In the genomic region with DNA sequence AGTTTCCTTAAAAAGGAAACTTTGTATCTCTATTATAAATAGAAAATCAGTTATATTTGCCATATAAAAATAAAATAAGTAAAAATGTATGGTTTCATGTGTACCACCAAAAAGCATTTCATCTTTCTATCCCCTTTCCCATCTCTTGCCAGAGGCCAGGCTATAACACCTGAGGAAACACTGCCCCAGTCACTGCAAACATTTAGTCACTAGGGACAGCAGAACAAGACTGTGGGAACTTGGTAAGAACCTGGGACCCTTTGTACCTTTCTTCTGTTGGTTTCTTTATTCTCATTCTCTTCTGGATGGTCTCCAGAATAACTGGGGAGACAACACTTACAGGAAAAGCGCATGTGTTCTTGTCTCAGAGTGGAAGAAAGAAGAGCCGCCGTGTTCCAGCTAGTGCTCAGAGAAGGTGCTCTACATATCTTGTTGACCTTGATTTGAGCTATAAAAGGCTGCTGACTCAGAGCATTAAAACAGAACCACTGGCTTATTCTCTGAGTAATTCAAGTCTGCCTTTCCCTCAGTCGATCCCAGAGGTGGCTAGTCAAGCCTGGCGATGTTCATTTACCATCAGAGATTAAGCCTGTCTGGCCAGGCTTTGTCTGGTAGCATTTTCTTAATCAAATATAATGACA, we compare ENCODE assay signal across 10 cellular contexts.
DNase-seq lines count a peak whose midpoint lies in the region; ATAC-seq and TF ChIP-seq lines count a peak whose summit lies in the region.
"Had no signal": no experiment of that assay in that cellular context is flagged by ENCODE, and none has a peak within 500 bp of the region (broad histone marks: within the 10 kb centered on the region; RNA-seq: fewer than 3 reads in every experiment).

No MANE protein-coding gene starts in this region.

- ATAC-seq in GM21360 (IDR thresholded peaks at IDR 0.05; ENCODE audit: unreplicated experiment) (no peak), HG02763 (IDR thresholded peaks at IDR 0.05; ENCODE audit: unreplicated experiment) (no peak)

- no peaks in the 10 kb centered on the region for H3K27me3 ChIP-seq in stomach
- H3K27me3 ChIP-seq: neural progenitor cell had no signal

- intact Hi-C loops in stomach (cut with DNase I; ENCODE audit: low total_unique reads), result no loop called here

- H3K4me3 ChIP-seq in HEK293 (ENCODE audit: low read depth, low read length) (no peak overlapping the region), astrocyte of the spinal cord (ENCODE audit: low read depth, low read length) (no peak overlapping the region), stomach (no peak overlapping the region)
- H3K4me3 ChIP-seq: neural progenitor cell had no signal

- H3K9me3 ChIP-seq in HEK293 (ENCODE audit: control insufficient read depth, insufficient read depth, low read depth, low read length), result no peaks in the 10 kb centered on the region
- H3K9me3 ChIP-seq in stomach, result no peaks in the 10 kb centered on the region

- H3K27ac ChIP-seq in HEK293 (ENCODE audit: extremely low read depth, low read depth, low read length) (no peak overlapping the region), stomach (peak overlapping the region in 3 of 5 donors; percentile 8 to 58 (median 30))
- H3K27ac ChIP-seq: neural progenitor cell had no signal

- TF ChIP-seq POLR2A in stomach (IDR thresholded peaks at IDR 0.05), result no peak

- TF ChIP-seq EP300 in stomach (IDR thresholded peaks at IDR 0.05), result no peak

- H3K36me3 ChIP-seq in HEK293 (ENCODE audit: control insufficient read depth in 2 of 2, insufficient read depth in 1 of 2, low read length in 2 of 2), result no peaks in the 10 kb centered on the region
- no peaks in the 10 kb centered on the region for H3K36me3 ChIP-seq in stomach
- H3K36me3 ChIP-seq: neural progenitor cell had no signal

- POLR2A ChIA-PET in HEK293 (lab: Yijun Ruan, JAX), result no interaction called here

- in situ Hi-C loops in astrocyte of the spinal cord (cut with HindIII; ENCODE audit: low sequenced_read_pairs), result no loop called here

- DNase-seq in astrocyte of the spinal cord (ENCODE audit: low read depth, low spot score) (peak; percentile 84), iris pigment epithelial cell (ENCODE audit: low read depth) (peak; percentile 96), stomach (no peak), NCI-H1694 (lab: John Stamatoyannopoulos, UW) (no peak), NCI-H510A treated with DMSO at 0.1 percent for 48 hours (lab: John Stamatoyannopoulos, UW) (no peak)
- DNase-seq: NCI-H187 had no signal

- WGBS in stomach, 5 donors, result 32 to 51% (median 44%) methylated on average over 5 of the region's 5 CpGs

- H3K4me1 ChIP-seq in HEK293 (ENCODE audit: control insufficient read depth, insufficient read depth, low read length) (peaks cover 6% of the 10 kb centered on the region; the same call in 1 of the 2 replicates), stomach (peaks cover 0 to 21% (median 7%) of the 10 kb centered on the region in 4 donors)
- H3K4me1 ChIP-seq: neural progenitor cell had no signal

- CTCF ChIA-PET in HEK293 (lab: Yijun Ruan, JAX), result no interaction called here

- TF ChIP-seq CTCF in HEK293 (tag by site-specific recombination; IDR thresholded peaks at IDR 0.05) (no peak), astrocyte of the spinal cord (IDR thresholded peaks at IDR 0.05; ENCODE audit: low read depth, low read length) (no peak), stomach (IDR thresholded peaks at IDR 0.05) (no peak)

TF ChIP-seq in HEK293, 187 proteins besides CTCF, POLR2A, EP300 and RAD21:
- TF ChIP-seq KLF9 (tag by site-specific recombination; IDR thresholded peaks at IDR 0.05; ENCODE audit: low read depth), result no peak
- peak; percentile 49; the same call in 1 of the 2 replicates for TF ChIP-seq ZBTB17 (tag by site-specific recombination; IDR thresholded peaks at IDR 0.05)
- TF ChIP-seq GFI1B (tag by site-specific recombination; IDR thresholded peaks at IDR 0.05), result no peak
- no peak for TF ChIP-seq ZNF776 (tag by site-specific recombination; IDR thresholded peaks at IDR 0.05; ENCODE audit: borderline replicate concordance)
- no peak for TF ChIP-seq ZNF560 (tag by site-specific recombination; IDR thresholded peaks at IDR 0.05; ENCODE audit: borderline replicate concordance)
- TF ChIP-seq ZNF140 (tag by site-specific recombination; IDR thresholded peaks at IDR 0.05), result no peak

Comparison
In these comparisons a context has a peak if more than half of its experiments do, and no peak if none do; other contexts are left out.
1. DNase-seq: peak in astrocyte of the spinal cord (single experiment) and iris pigment epithelial cell (single experiment); none in stomach (single experiment), NCI-H1694 (single experiment) and NCI-H510A treated with DMSO at 0.1 percent for 48 hours (single experiment).